ENCODE assay signal across 1 cellular context in genomic region chr16:29645699-29646187, GRCh38.
TF ChIP-seq lines count a peak whose summit lies in the region.

No MANE protein-coding gene starts in this region.

TF ChIP-seq in HepG2, 621 proteins besides CTCF, POLR2A, EP300 and RAD21 (continued from another document and continues in another):
- TF ChIP-seq MNT (IDR thresholded peaks at IDR 0.05) (no peak), ZBTB1 (CRISPR knock-in tag; IDR thresholded peaks at IDR 0.05; ENCODE audit: borderline replicate concordance) (no peak), DRAP1 (CRISPR knock-in tag; IDR thresholded peaks at IDR 0.05) (peak; percentile 79), BCL6 (CRISPR knock-in tag; IDR thresholded peaks at IDR 0.05) (no peak), POLR2AphosphoS5 (IDR thresholded peaks at IDR 0.05; ENCODE audit: low read depth, low read length) (peak; percentile 86), HMG20B (CRISPR knock-in tag; conservative IDR thresholded peaks at IDR 0.05) (no peak), ZNF563 (CRISPR knock-in tag; IDR thresholded peaks at IDR 0.05) (no peak), TEAD2 (CRISPR knock-in tag; IDR thresholded peaks at IDR 0.05) (no peak), ZNF776 (CRISPR knock-in tag; IDR thresholded peaks at IDR 0.05) (no peak), HOXA3 (CRISPR knock-in tag; IDR thresholded peaks at IDR 0.05) (peak; percentile 79), MIER3 (CRISPR knock-in tag; IDR thresholded peaks at IDR 0.05; ENCODE audit: borderline replicate concordance) (no peak), ZNF574 (CRISPR knock-in tag; IDR thresholded peaks at IDR 0.05) (peak; percentile 65; the same call in 1 of the 2 replicates), ZNF652 (CRISPR knock-in tag; IDR thresholded peaks at IDR 0.05; ENCODE audit: borderline replicate concordance, low read depth) (no peak), PHB2 (IDR thresholded peaks at IDR 0.05; ENCODE audit: partially characterized antibody) (no peak), ZNF17 (CRISPR knock-in tag; IDR thresholded peaks at IDR 0.05) (no peak), EED (CRISPR knock-in tag; IDR thresholded peaks at IDR 0.05) (no peak), ZMAT3 (CRISPR knock-in tag; conservative IDR thresholded peaks at IDR 0.05) (no peak), ZNF10 (CRISPR knock-in tag; IDR thresholded peaks at IDR 0.05; ENCODE audit: borderline replicate concordance, low read depth) (no peak), ZBTB25 (CRISPR knock-in tag; IDR thresholded peaks at IDR 0.05) (no peak), CREB3 (CRISPR knock-in tag; IDR thresholded peaks at IDR 0.05) (no peak), ZNF124 (CRISPR knock-in tag; IDR thresholded peaks at IDR 0.05) (0 out of 2 replicates have a peak, but pooled peaks have one; percentile 30), NR0B2 (CRISPR knock-in tag; IDR thresholded peaks at IDR 0.05) (no peak), MAZ (IDR thresholded peaks at IDR 0.05; ENCODE audit: borderline replicate concordance, low read depth, low read length) (no peak), MAZ (CRISPR knock-in tag; IDR thresholded peaks at IDR 0.05; ENCODE audit: low read depth) (peak; percentile 35; the same call in 1 of the 2 replicates), SP4 (CRISPR knock-in tag; IDR thresholded peaks at IDR 0.05) (no peak), REPIN1 (CRISPR knock-in tag; IDR thresholded peaks at IDR 0.05; ENCODE audit: borderline replicate concordance, low read depth) (no peak), ZBTB7B (CRISPR knock-in tag; IDR thresholded peaks at IDR 0.05) (peak; percentile 34; the same call in 1 of the 2 replicates), MLLT10 (CRISPR knock-in tag; IDR thresholded peaks at IDR 0.05) (no peak), TMF1 (CRISPR knock-in tag; IDR thresholded peaks at IDR 0.05; ENCODE audit: low read depth) (no peak), TBL1XR1 (IDR thresholded peaks at IDR 0.05; ENCODE audit: borderline replicate concordance, low read length, partially characterized antibody) (no peak), PCBP2 (optimal IDR thresholded peaks at IDR 0.05; ENCODE audit: low read depth, low read length, poor library complexity, severe bottlenecking) (no peak), STAT6 (CRISPR knock-in tag; IDR thresholded peaks at IDR 0.05; ENCODE audit: borderline replicate concordance) (no peak), PREB (CRISPR knock-in tag; IDR thresholded peaks at IDR 0.05) (no peak), AHR (CRISPR knock-in tag; IDR thresholded peaks at IDR 0.05) (no peak), SALL2 (CRISPR knock-in tag; IDR thresholded peaks at IDR 0.05) (no peak), NKX3-1 (CRISPR knock-in tag; IDR thresholded peaks at IDR 0.05) (no peak), LRRFIP1 (CRISPR knock-in tag; conservative IDR thresholded peaks at IDR 0.05) (no peak), ZNF44 (CRISPR knock-in tag; IDR thresholded peaks at IDR 0.05) (0 out of 2 replicates have a peak, but pooled peaks have one; percentile 31), MIER2 (CRISPR knock-in tag; IDR thresholded peaks at IDR 0.05) (no peak), CHCHD3 (CRISPR knock-in tag; IDR thresholded peaks at IDR 0.05) (no peak), ZFP36 (IDR thresholded peaks at IDR 0.05; ENCODE audit: borderline replicate concordance, low read depth, low read length, partially characterized antibody) (no peak), KLF16 (CRISPR knock-in tag; IDR thresholded peaks at IDR 0.05) (peak in 1 of 2 experiments; percentile 35; a peak in 1 of 4 replicates), ZNF280B (CRISPR knock-in tag; IDR thresholded peaks at IDR 0.05; ENCODE audit: borderline replicate concordance) (no peak), ZGPAT (CRISPR knock-in tag; IDR thresholded peaks at IDR 0.05) (peak; percentile 59; the same call in 1 of the 2 replicates), SMYD3 (CRISPR knock-in tag; IDR thresholded peaks at IDR 0.05) (peak; percentile 66; the same call in 1 of the 2 replicates)
